In the genomic region with DNA sequence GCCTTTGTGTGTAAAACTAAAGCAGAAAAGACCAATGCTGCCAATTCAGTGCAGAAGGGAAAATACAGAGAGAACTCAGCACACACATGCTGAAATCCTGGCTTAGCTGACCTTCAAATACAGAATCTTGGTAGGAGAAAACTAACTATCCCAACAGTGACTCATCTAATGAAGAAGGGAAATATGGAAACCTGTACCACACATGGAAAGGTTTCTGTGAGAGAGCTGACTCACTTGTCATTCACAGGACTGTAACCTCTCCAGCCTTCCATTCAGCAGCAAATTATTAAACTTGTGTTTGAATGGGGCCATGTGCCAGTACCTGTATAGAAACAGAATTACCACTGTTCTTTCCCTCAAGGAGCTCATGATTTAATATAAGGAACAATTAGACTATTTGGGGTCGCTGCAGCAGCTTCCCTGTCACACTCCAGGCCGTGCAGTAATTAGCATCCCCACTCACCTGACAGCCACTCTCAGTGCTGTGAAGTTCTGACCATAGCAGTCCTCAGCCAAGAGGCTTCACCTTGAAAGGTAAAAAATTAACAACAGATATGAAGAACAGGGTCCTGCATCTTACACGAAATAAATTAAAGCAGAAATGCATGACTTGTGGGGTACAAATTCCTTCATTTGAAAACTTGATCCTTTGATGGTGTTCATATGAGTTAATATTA, we compare ENCODE assay signal across 18 cellular contexts. TPM values are rescaled to one million over a fixed set of nuclear protein-coding genes. Genes with fewer than 3 reads are reported as not detected.
A peak's percentile ranks its signal among the peaks of the same experiment; 100 is the strongest.
DNase-seq lines count a peak whose midpoint lies in the region; ATAC-seq, FAIRE-seq and TF ChIP-seq lines count a peak whose summit lies in the region.
"Had no signal": no experiment of that assay in that cellular context is flagged by ENCODE, and none has a peak within 500 bp of the region (broad histone marks: within the 10 kb centered on the region; RNA-seq: fewer than 3 reads in every experiment).

No MANE protein-coding gene starts in this region.

- no peak overlapping the region for H4K5ac ChIP-seq in IMR-90 (ENCODE audit: low read depth, low read length)

- H2BK5ac ChIP-seq in IMR-90 (ENCODE audit: low read depth, low read length, poor library complexity, severe bottlenecking): no peak overlapping the region

- H3K27me3 Mint-ChIP-seq in stimulated activated naive B cell treated with anti-CD40 and anti-IgM and Interleukin-4, amounts not matched to agents 10 μg/mL and 1 μg/mL and 100 μg/mL, for 72 hours: no peaks in the 10 kb centered on the region

- peak; percentile 34 for DNase-seq in COLO829 (ENCODE audit: low spot score)
- DNase-seq in IMR-90: peak; percentile 70
- DNase-seq in astrocyte of the spinal cord (ENCODE audit: low read depth, low spot score): peak; percentile 42
- no peak for DNase-seq in keratinocyte (ENCODE audit: low read depth, low spot score)
- no peak for DNase-seq in NCI-H2081 (lab: John Stamatoyannopoulos, UW)
- DNase-seq in stimulated activated naive B cell treated with anti-CD40 and anti-IgM and Interleukin-4, amounts not matched to agents 10 μg/mL and 1 μg/mL and 100 μg/mL, for 72 hours: no peak
- no peak for DNase-seq in psoas muscle
- DNase-seq: activated CD4-positive, CD25-positive, alpha-beta regulatory T cell treated with anti-CD3 and anti-CD28 coated beads, Interleukin-2, amount 50 U/mL, for 72 hours; DMS 273 treated with DMSO at 0.1 percent for 48 hours; H7; NCI-H1694; Peyer's patch; T-helper 2 cell had no signal

- POLR2A ChIA-PET in IMR-90 (lab: Charles Lee; ENCODE audit: unreplicated experiment): no interaction called here

- CTCF ChIA-PET in IMR-90 (lab: Yijun Ruan, JAX): interaction anchor here (1.0 kb wide), 1 partner anchor 15 kb away, joined by 3 read pairs; no protein-coding TSS in a partner anchor

- TF ChIP-seq RAD21 in IMR-90 (IDR thresholded peaks at IDR 0.05; ENCODE audit: low read length): no peak

- H3K27ac Mint-ChIP-seq in stimulated activated naive B cell treated with anti-CD40 and anti-IgM and Interleukin-4, amounts not matched to agents 10 μg/mL and 1 μg/mL and 100 μg/mL, for 72 hours: no peak overlapping the region
- H3K27ac Mint-ChIP-seq: activated naive CD4-positive, alpha-beta T cell treated with anti-CD3 and anti-CD28 coated beads, Interleukin-2, amount 50 U/mL, for 72 hours; neural progenitor cell had no signal

- H3K9me3 ChIP-seq in IMR-90 (ENCODE audit: control insufficient read depth, insufficient read depth, low read length) (no peaks in the 10 kb centered on the region), keratinocyte (ENCODE audit: control insufficient read depth, low read depth, low read length) (no peaks in the 10 kb centered on the region), psoas muscle (no peaks in the 10 kb centered on the region)
- H3K9me3 ChIP-seq: esophagus muscularis mucosa, Peyer's patch had no signal

- no peak overlapping the region for H2AK5ac ChIP-seq in IMR-90 (ENCODE audit: low read depth, low read length)

- TF ChIP-seq CTCF in IMR-90 (conservative IDR thresholded peaks at IDR 0.05; ENCODE audit: low read depth, low read length) (no peak), astrocyte of the spinal cord (IDR thresholded peaks at IDR 0.05; ENCODE audit: low read depth, low read length) (no peak), keratinocyte (optimal IDR thresholded peaks at IDR 0.05 in 1 of 3, IDR thresholded peaks at IDR 0.05 in 1 of 3, conservative IDR thresholded peaks at IDR 0.05 in 1 of 3; ENCODE audit: extremely low read depth in 1 of 3, insufficient read depth in 2 of 3, low read length in 3 of 3) (no peak), psoas muscle (IDR thresholded peaks at IDR 0.05) (no peak)

- H2BK20ac ChIP-seq in IMR-90 (ENCODE audit: low read depth, low read length): no peak overlapping the region

- no peaks in the 10 kb centered on the region for H3K79me2 ChIP-seq in keratinocyte (ENCODE audit: control insufficient read depth, insufficient read depth, low read length)

- H3K27ac ChIP-seq in IMR-90 (ENCODE audit: insufficient read depth, low read length) (no peak overlapping the region), keratinocyte (ENCODE audit: control insufficient read depth, insufficient read depth, low read length) (no peak overlapping the region), psoas muscle (no peak overlapping the region)
- H3K27ac ChIP-seq: esophagus muscularis mucosa, KMS-11, neural progenitor cell, Peyer's patch had no signal

- in situ Hi-C loops in IMR-90 (cut with MboI; ENCODE audit: low sequenced_read_pairs) (no loop called here), astrocyte of the spinal cord (cut with HindIII; ENCODE audit: low sequenced_read_pairs) (no loop called here)

- peak; percentile 64 for ATAC-seq in IMR-90 (ENCODE audit: low read depth)
- ATAC-seq in stimulated activated naive B cell treated with anti-CD40 and anti-IgM and Interleukin-4, amounts not matched to agents 10 μg/mL and 1 μg/mL and 100 μg/mL, for 72 hours (replicated peaks): no peak
- no peak for ATAC-seq in HG02678 (IDR thresholded peaks at IDR 0.05; ENCODE audit: unreplicated experiment)
- ATAC-seq in psoas muscle: no peak
- ATAC-seq: activated naive CD4-positive, alpha-beta T cell treated with anti-CD3 and anti-CD28 coated beads, Interleukin-2, amount 50 U/mL, for 72 hours had no signal

- no peaks in the 10 kb centered on the region for H3K9me3 Mint-ChIP-seq in stimulated activated naive B cell treated with anti-CD40 and anti-IgM and Interleukin-4, amounts not matched to agents 10 μg/mL and 1 μg/mL and 100 μg/mL, for 72 hours
- H3K9me3 Mint-ChIP-seq: activated naive CD4-positive, alpha-beta T cell treated with anti-CD3 and anti-CD28 coated beads, Interleukin-2, amount 50 U/mL, for 72 hours; neural progenitor cell had no signal

- H4K8ac ChIP-seq in IMR-90 (ENCODE audit: low read depth in 2 of 2, low read length in 2 of 2): no peak overlapping the region

- no peak overlapping the region for H3K4ac ChIP-seq in IMR-90 (ENCODE audit: low read depth, low read length)

- H3K18ac ChIP-seq in IMR-90 (ENCODE audit: low read depth, low read length): no peak overlapping the region

- H3K36me3 Mint-ChIP-seq in stimulated activated naive B cell treated with anti-CD40 and anti-IgM and Interleukin-4, amounts not matched to agents 10 μg/mL and 1 μg/mL and 100 μg/mL, for 72 hours: no peaks in the 10 kb centered on the region
- H3K36me3 Mint-ChIP-seq: activated naive CD4-positive, alpha-beta T cell treated with anti-CD3 and anti-CD28 coated beads, Interleukin-2, amount 50 U/mL, for 72 hours; neural progenitor cell had no signal

- H3K4me1 Mint-ChIP-seq in stimulated activated naive B cell treated with anti-CD40 and anti-IgM and Interleukin-4, amounts not matched to agents 10 μg/mL and 1 μg/mL and 100 μg/mL, for 72 hours: no peaks in the 10 kb centered on the region
- H3K4me1 Mint-ChIP-seq: neural progenitor cell had no signal

- no peak overlapping the region for H3K23ac ChIP-seq in IMR-90 (ENCODE audit: low read depth, low read length)

- H3K27me3 ChIP-seq in IMR-90 (ENCODE audit: control insufficient read depth, insufficient read depth, low read length) (no peaks in the 10 kb centered on the region), keratinocyte (ENCODE audit: control insufficient read depth, extremely low read depth, insufficient read depth, low read length) (no peaks in the 10 kb centered on the region), psoas muscle (ENCODE audit: insufficient read depth in 3 of 3, low read length in 2 of 3) (no peaks in the 10 kb centered on the region)
- H3K27me3 ChIP-seq: esophagus muscularis mucosa, neural progenitor cell, Peyer's patch had no signal

- no peak overlapping the region for H3K14ac ChIP-seq in IMR-90 (replicated peaks; ENCODE audit: low read depth, low read length)

- H2BK15ac ChIP-seq in IMR-90 (ENCODE audit: low read depth, low read length): no peak overlapping the region

- H3K4me2 ChIP-seq in IMR-90 (ENCODE audit: low read depth, low read length): no peak overlapping the region
- no peak overlapping the region for H3K4me2 ChIP-seq in keratinocyte (ENCODE audit: control insufficient read depth, extremely low read depth, insufficient read depth, low read depth, low read length)
- H3K4me2 ChIP-seq: KMS-11, neural progenitor cell had no signal

- H3K4me3 ChIP-seq in IMR-90 (ENCODE audit: insufficient read depth, low read depth, low read length): no peak overlapping the region
- H3K4me3 ChIP-seq in astrocyte of the spinal cord (ENCODE audit: low read depth, low read length): no peak overlapping the region
- H3K4me3 ChIP-seq in keratinocyte (ENCODE audit: control insufficient read depth in 2 of 3, extremely low read depth in 1 of 3, insufficient read depth in 2 of 3, low read depth in 1 of 3, low read length in 3 of 3): no peak overlapping the region
- H3K4me3 ChIP-seq in psoas muscle: no peak overlapping the region
- H3K4me3 ChIP-seq: esophagus muscularis mucosa, neural progenitor cell, Peyer's patch had no signal

- no peaks in the 10 kb centered on the region for H3K79me1 ChIP-seq in IMR-90 (ENCODE audit: low read depth in 1 of 2, low read length in 2 of 2)

- no peak overlapping the region for H3K56ac ChIP-seq in IMR-90 (ENCODE audit: extremely low read depth, insufficient read depth, low read length)

- intact Hi-C loops in IMR-90 (cut with micrococcal nuclease) (no loop called here), psoas muscle (cut with DNase I) (no loop called here)

- no CpG with 5 or more reads among the region's 3 CpGs for WGBS in IMR-90 (ENCODE audit: extremely low coverage in 2 of 2, insufficient read length in 1 of 2), 2 experiments
- 60 to 77% (median 64%) methylated on average over 3 of the region's 3 CpGs for WGBS in psoas muscle, 3 donors

- dilution Hi-C loops in IMR-90 (cut with HindIII; ENCODE audit: low sequenced_read_pairs, unreplicated experiment) (no loop called here), keratinocyte (cut with MboI; ENCODE audit: extremely low pct_ligation_motif_present, low sequenced_read_pairs) (no loop called here)

- H4K91ac ChIP-seq in IMR-90 (ENCODE audit: insufficient read depth, low read depth, low read length): no peak overlapping the region

- H4K20me1 ChIP-seq in IMR-90 (ENCODE audit: insufficient read depth, low read length) (no peaks in the 10 kb centered on the region), keratinocyte (ENCODE audit: control insufficient read depth, extremely low read depth, insufficient read depth, low read length) (no peaks in the 10 kb centered on the region)

- FAIRE-seq in keratinocyte (lab: Jason Lieb, UNC): peak; percentile 36

- H3K36me3 ChIP-seq in IMR-90 (ENCODE audit: control insufficient read depth, insufficient read depth, low read length): no peaks in the 10 kb centered on the region
- no peaks in the 10 kb centered on the region for H3K36me3 ChIP-seq in keratinocyte (ENCODE audit: control insufficient read depth in 2 of 2, extremely low read depth in 1 of 2, insufficient read depth in 2 of 2, low read length in 2 of 2)
- no peaks in the 10 kb centered on the region for H3K36me3 ChIP-seq in psoas muscle (ENCODE audit: insufficient read depth in 1 of 2, low read depth in 1 of 2)
- H3K36me3 ChIP-seq: esophagus muscularis mucosa, neural progenitor cell, Peyer's patch had no signal

- TF ChIP-seq POLR2A in IMR-90 (IDR thresholded peaks at IDR 0.05; ENCODE audit: low read depth, low read length): no peak

- H3K4me3 Mint-ChIP-seq in stimulated activated naive B cell treated with anti-CD40 and anti-IgM and Interleukin-4, amounts not matched to agents 10 μg/mL and 1 μg/mL and 100 μg/mL, for 72 hours: no peak overlapping the region
- H3K4me3 Mint-ChIP-seq: neural progenitor cell had no signal

- H2BK120ac ChIP-seq in IMR-90 (ENCODE audit: low read depth, low read length): no peak overlapping the region

- H3K9me1 ChIP-seq in IMR-90 (ENCODE audit: insufficient read depth, low read length) (no peaks in the 10 kb centered on the region), keratinocyte (ENCODE audit: control insufficient read depth, extremely low read depth, insufficient read depth, low read length) (no peaks in the 10 kb centered on the region)

- H2AK9ac ChIP-seq in IMR-90 (replicated peaks; ENCODE audit: low read depth, low read length, poor library complexity): no peak overlapping the region

- no TSS peak for BruUV-seq in IMR-90 (replicated peaks; lab: Mats Ljungman, UMichigan)

- H3K9ac ChIP-seq in IMR-90 (ENCODE audit: low read depth, low read length) (no peak overlapping the region), keratinocyte (ENCODE audit: control insufficient read depth, extremely low read depth, insufficient read depth, low read length) (no peak overlapping the region)
- H3K9ac ChIP-seq: KMS-11, neural progenitor cell had no signal

- H2AFZ ChIP-seq in IMR-90 (replicated peaks; ENCODE audit: low read length, poor library complexity): no peak overlapping the region
- no peak overlapping the region for H2AFZ ChIP-seq in keratinocyte (ENCODE audit: control insufficient read depth, low read length)
- H2AFZ ChIP-seq: neural progenitor cell had no signal

- H3K4me1 ChIP-seq in IMR-90 (ENCODE audit: control insufficient read depth, insufficient read depth, low read length): peaks cover 1% of the 10 kb centered on the region
- H3K4me1 ChIP-seq in keratinocyte (ENCODE audit: control insufficient read depth, extremely low read depth, insufficient read depth, low read length): no peaks in the 10 kb centered on the region
- H3K4me1 ChIP-seq in psoas muscle: no peaks in the 10 kb centered on the region
- H3K4me1 ChIP-seq: esophagus muscularis mucosa, neural progenitor cell, Peyer's patch had no signal

RNA-seq across cellular contexts. Expression of a gene that starts 53.9 kb away (rescaled TPM):
- total RNA-seq in IMR-90 (2012; rRNA removed) (18.8 and 30.3 TPM in 2 replicates), psoas muscle (10 to 100 TPM in 3 of 4 donors, 1 to 10 TPM in 1; 9.7 to 31.3 (median 17.1) TPM)
- polyA plus RNA-seq in IMR-90 (2012; rRNA removed) (6.3 and 9.4 TPM in 2 replicates), keratinocyte (7.3 to 10.6 TPM (median 10.6 TPM) in 3 replicates), psoas muscle (10 to 100 TPM in 2 of 3 donors, 1 to 10 TPM in 1; 9.9 to 24.2 (median 13.7) TPM)
- 0.91 and 2.4 TPM in 2 replicates for polyA plus RNA-seq in IMR-90 (2012; cell fraction: cytosol; rRNA removed)
- 4.5 and 5.1 TPM in 2 replicates for polyA plus RNA-seq in IMR-90 (2012; cell fraction: nucleus; rRNA removed; ENCODE audit: low replicate concordance)
- 24.8 TPM for polyA plus RNA-seq in keratinocyte (2011; ENCODE audit: low read depth)
- 7.5 and 13.2 TPM in 2 replicates for polyA plus RNA-seq in keratinocyte (2011; cell fraction: cytosol; rRNA removed)
- polyA plus RNA-seq in keratinocyte (2011; cell fraction: nucleus; rRNA removed): 12.9 and 17.3 TPM in 2 replicates
- polyA plus RNA-seq in keratinocyte (2012; ENCODE audit: low replicate concordance): 10.1 and 10.8 TPM in 2 replicates
- polyA minus RNA-seq in keratinocyte: 0.66 to 8.2 TPM (median 4.3 TPM) in 3 replicates
- polyA minus RNA-seq in keratinocyte (2011; cell fraction: cytosol; rRNA and poly(A)+ RNA removed): 11.1 TPM
- 9.0 and 15.4 TPM in 2 replicates for polyA minus RNA-seq in keratinocyte (2011; cell fraction: nucleus; rRNA and poly(A)+ RNA removed)

Comparison
In these comparisons a context has a peak if more than half of its experiments do, and no peak if none do; other contexts are left out.
1. DNase-seq: peak in COLO829 (single experiment), IMR-90 (single experiment) and astrocyte of the spinal cord (single experiment); none in keratinocyte (single experiment), NCI-H2081 (0 of 2), stimulated activated naive B cell treated with anti-CD40 and anti-IgM and Interleukin-4, amounts not matched to agents 10 μg/mL and 1 μg/mL and 100 μg/mL, for 72 hours (single experiment) and psoas muscle (0 of 2).